ENCODE assay signal across 1 cellular context in the genomic region with DNA sequence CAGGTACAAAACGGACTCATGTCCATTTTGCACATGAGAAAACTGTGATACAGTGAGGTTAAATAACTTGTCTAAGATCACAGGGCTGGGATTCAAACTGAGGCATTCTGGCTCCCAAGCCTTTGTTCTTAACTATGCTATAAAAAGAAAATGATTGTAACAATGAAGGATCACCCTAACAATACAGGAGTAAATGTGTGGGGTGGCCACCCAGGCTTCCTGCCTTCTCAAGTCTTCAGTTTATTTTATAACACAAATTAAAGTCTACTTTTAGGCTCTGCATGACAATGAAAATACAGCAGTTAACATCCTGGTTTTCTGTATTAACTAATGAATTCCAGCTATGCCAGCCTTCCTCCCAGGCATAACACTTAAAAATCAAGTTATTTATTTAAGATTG.
TF ChIP-seq lines count a peak whose summit lies in the region.

No MANE protein-coding gene starts in this region.

TF ChIP-seq in GM12878, 131 proteins besides CTCF, POLR2A, EP300 and RAD21:
- TF ChIP-seq NR2C1 (IDR thresholded peaks at IDR 0.05) = no peak
- TF ChIP-seq USF2 (IDR thresholded peaks at IDR 0.05; ENCODE audit: borderline replicate concordance, low read depth, low read length) = no peak
- TF ChIP-seq FOS (IDR thresholded peaks at IDR 0.05; ENCODE audit: borderline replicate concordance, extremely low read depth, insufficient read length) = no peak
- no peak for TF ChIP-seq EZH2 (IDR thresholded peaks at IDR 0.05; ENCODE audit: borderline replicate concordance, control insufficient read depth, low read depth, low read length)
- no peak for TF ChIP-seq TCF12 (IDR thresholded peaks at IDR 0.05; ENCODE audit: low read depth, low read length)
- TF ChIP-seq, protein P1, sequence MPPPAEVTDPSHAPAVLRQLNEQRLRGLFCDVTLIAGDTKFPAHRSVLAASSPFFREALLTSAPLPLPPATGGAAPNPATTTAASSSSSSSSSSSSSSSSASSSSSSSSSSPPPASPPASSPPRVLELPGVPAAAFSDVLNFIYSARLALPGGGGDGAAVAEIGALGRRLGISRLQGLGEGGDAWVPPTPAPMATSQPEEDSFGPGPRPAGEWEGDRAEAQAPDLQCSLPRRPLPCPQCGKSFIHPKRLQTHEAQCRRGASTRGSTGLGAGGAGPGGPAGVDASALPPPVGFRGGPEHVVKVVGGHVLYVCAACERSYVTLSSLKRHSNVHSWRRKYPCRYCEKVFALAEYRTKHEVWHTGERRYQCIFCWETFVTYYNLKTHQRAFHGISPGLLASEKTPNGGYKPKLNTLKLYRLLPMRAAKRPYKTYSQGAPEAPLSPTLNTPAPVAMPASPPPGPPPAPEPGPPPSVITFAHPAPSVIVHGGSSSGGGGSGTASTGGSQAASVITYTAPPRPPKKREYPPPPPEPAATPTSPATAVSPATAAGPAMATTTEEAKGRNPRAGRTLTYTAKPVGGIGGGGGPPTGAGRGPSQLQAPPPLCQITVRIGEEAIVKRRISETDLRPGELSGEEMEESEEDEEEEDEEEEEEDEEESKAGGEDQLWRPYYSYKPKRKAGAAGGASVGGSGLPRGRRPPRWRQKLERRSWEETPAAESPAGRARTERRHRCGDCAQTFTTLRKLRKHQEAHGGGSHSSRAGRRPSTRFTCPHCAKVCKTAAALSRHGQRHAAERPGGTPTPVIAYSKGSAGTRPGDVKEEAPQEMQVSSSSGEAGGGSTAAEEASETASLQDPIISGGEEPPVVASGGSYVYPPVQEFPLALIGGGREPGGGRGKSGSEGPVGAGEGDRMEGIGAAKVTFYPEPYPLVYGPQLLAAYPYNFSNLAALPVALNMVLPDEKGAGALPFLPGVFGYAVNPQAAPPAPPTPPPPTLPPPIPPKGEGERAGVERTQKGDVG (CRISPR knock-in tag; IDR thresholded peaks at IDR 0.05) = no peak
- TF ChIP-seq SPI1 (IDR thresholded peaks at IDR 0.05; ENCODE audit: borderline replicate concordance, insufficient read depth, low read depth, low read length) = no peak
- no peak for TF ChIP-seq ZBTB11 (CRISPR knock-in tag; IDR thresholded peaks at IDR 0.05)
